8 cellular contexts compared by ENCODE assay signal in genomic region chr3:140736863-140737460, GRCh38. TPM values are rescaled to one million over a fixed set of nuclear protein-coding genes. Genes with fewer than 3 reads are reported as not detected.
DNase-seq lines count a peak whose midpoint lies in the region; ATAC-seq and TF ChIP-seq lines count a peak whose summit lies in the region.

No MANE protein-coding gene starts in this region.

- H3K27ac ChIP-seq in colonic mucosa (no peak overlapping the region), right lobe of liver (no peak overlapping the region)
- H3K27ac ChIP-seq in CD4-positive, alpha-beta T cell (ENCODE audit: low read depth, low read length): no peak overlapping the region

- H3K4me3 ChIP-seq in HAP-1 (no peak overlapping the region), colonic mucosa (no peak overlapping the region), right lobe of liver (no peak overlapping the region)

- WGBS in right lobe of liver (ENCODE audit: insufficient coverage, low coverage, low lambda C conversion rate, missing lambda C conversion rate): 38% methylated on average over 4 of the region's 5 CpGs

- H3K9me3 Mint-ChIP-seq in CD4-positive, alpha-beta T cell: no peaks in the 10 kb centered on the region
- H3K9me3 Mint-ChIP-seq in activated naive CD4-positive, alpha-beta T cell treated with anti-CD3 and anti-CD28 coated beads, Interleukin-2, amount 50 U/mL, for 72 hours: peaks cover 0 to 4% of the 10 kb centered on the region in 2 donors

- H3K9me3 ChIP-seq in HAP-1 (no peaks in the 10 kb centered on the region), colonic mucosa (no peaks in the 10 kb centered on the region), right lobe of liver (no peaks in the 10 kb centered on the region)
- no peaks in the 10 kb centered on the region for H3K9me3 ChIP-seq in CD4-positive, alpha-beta T cell (ENCODE audit: control insufficient read depth, low read length)

- TF ChIP-seq CTCF in colonic mucosa (IDR thresholded peaks at IDR 0.05): no peak
- TF ChIP-seq CTCF in right lobe of liver (IDR thresholded peaks at IDR 0.05): peak; percentile 51 to 70 (median 60)
- no peak for TF ChIP-seq CTCF in CD4-positive, alpha-beta T cell (IDR thresholded peaks at IDR 0.05)

- CTCF ChIA-PET in CD4-positive, alpha-beta T cell (lab: Charles Lee): no interaction called here

- no peak overlapping the region for H3K27ac Mint-ChIP-seq in CD4-positive, alpha-beta T cell
- no peak overlapping the region for H3K27ac Mint-ChIP-seq in activated naive CD4-positive, alpha-beta T cell treated with anti-CD3 and anti-CD28 coated beads, Interleukin-2, amount 50 U/mL, for 72 hours

- no peaks in the 10 kb centered on the region for H3K4me1 Mint-ChIP-seq in CD4-positive, alpha-beta T cell (ENCODE audit: low read depth)

- in situ Hi-C loops in HAP-1 (cut with MboI; ENCODE audit: low sequenced_read_pairs): loop anchor here (25.0 kb wide), 2 partner anchors 600 to 800 kb away; partner anchors contain the start of gene CLSTN2

- H3K4me1 ChIP-seq in HAP-1: no peaks in the 10 kb centered on the region
- H3K4me1 ChIP-seq in colonic mucosa: no peaks in the 10 kb centered on the region
- no peaks in the 10 kb centered on the region for H3K4me1 ChIP-seq in right lobe of liver

- POLR2A ChIA-PET in CD4-positive, alpha-beta T cell (lab: Charles Lee): no interaction called here

- H3K36me3 ChIP-seq in HAP-1 (replicated peaks) (no peaks in the 10 kb centered on the region), colonic mucosa (no peaks in the 10 kb centered on the region), right lobe of liver (no peaks in the 10 kb centered on the region)

- no peak overlapping the region for H3K4me3 Mint-ChIP-seq in CD4-positive, alpha-beta T cell

- intact Hi-C loops in colonic mucosa (cut with DNase I): no loop called here
- intact Hi-C loops in right lobe of liver (cut with DNase I): no loop called here
- intact Hi-C loops in CD4-positive, alpha-beta T cell (cut with DNase I, micrococcal nuclease): no loop called here

- DNase-seq in DMS 273 (lab: John Stamatoyannopoulos, UW; ENCODE audit: unreplicated experiment): peak; percentile 82
- peak; percentile 46 to 68 for DNase-seq in HAP-1 (ENCODE audit: low spot score in 2 of 2)
- DNase-seq in NCI-H526 treated with DMSO at 0.1 percent for 48 hours (lab: John Stamatoyannopoulos, UW): peak; percentile 29
- peak; percentile 21 for DNase-seq in colonic mucosa
- DNase-seq in right lobe of liver: peak; percentile 35 to 63 (median 47)
- DNase-seq in CD4-positive, alpha-beta T cell: no peak
- no peak for DNase-seq in activated naive CD4-positive, alpha-beta T cell treated with anti-CD3 and anti-CD28 coated beads, Interleukin-2, amount 50 U/mL, for 72 hours (ENCODE audit: low spot score in 2 of 2)

- H3K36me3 Mint-ChIP-seq in CD4-positive, alpha-beta T cell (ENCODE audit: low read depth): no peaks in the 10 kb centered on the region
- H3K36me3 Mint-ChIP-seq in activated naive CD4-positive, alpha-beta T cell treated with anti-CD3 and anti-CD28 coated beads, Interleukin-2, amount 50 U/mL, for 72 hours: no peaks in the 10 kb centered on the region

- ATAC-seq in right lobe of liver (peak; percentile 75 to 88 (median 82)), HG02885 (IDR thresholded peaks at IDR 0.05; ENCODE audit: poor library complexity, unreplicated experiment) (no peak)
- no peak for ATAC-seq in CD4-positive, alpha-beta T cell (ENCODE audit: poor library complexity)
- no peak for ATAC-seq in activated naive CD4-positive, alpha-beta T cell treated with anti-CD3 and anti-CD28 coated beads, Interleukin-2, amount 50 U/mL, for 72 hours

- no peak for TF ChIP-seq POLR2A in right lobe of liver (IDR thresholded peaks at IDR 0.05)

- H3K27me3 ChIP-seq in HAP-1 (ENCODE audit: low read depth): no peaks in the 10 kb centered on the region
- no peaks in the 10 kb centered on the region for H3K27me3 ChIP-seq in colonic mucosa
- H3K27me3 ChIP-seq in right lobe of liver: no peaks in the 10 kb centered on the region
- H3K27me3 ChIP-seq in CD4-positive, alpha-beta T cell (ENCODE audit: control insufficient read depth, insufficient read depth, low read length): no peaks in the 10 kb centered on the region

- H3K9ac ChIP-seq in colonic mucosa (ENCODE audit: low read depth in 2 of 2, low read length in 2 of 2): no peak overlapping the region

- H3K27me3 Mint-ChIP-seq in CD4-positive, alpha-beta T cell: peaks cover 11% of the 10 kb centered on the region

RNA-seq across cellular contexts. Expression of gene TRIM42, which starts 59.1 kb away (rescaled TPM):
- total RNA-seq in colonic mucosa (not detected), right lobe of liver (not detected)
- total RNA-seq in CD4-positive, alpha-beta T cell: not detected
- not detected for total RNA-seq in activated naive CD4-positive, alpha-beta T cell treated with anti-CD3 and anti-CD28 coated beads, Interleukin-2, amount 50 U/mL, for 72 hours

Comparison
In these comparisons a context has a peak if more than half of its experiments do, and no peak if none do; other contexts are left out.
1. DNase-seq: peak in DMS 273 (single experiment), HAP-1 (2 of 2), NCI-H526 treated with DMSO at 0.1 percent for 48 hours (single experiment), colonic mucosa (single experiment) and right lobe of liver (3 of 3); none in CD4-positive, alpha-beta T cell (0 of 10) and activated naive CD4-positive, alpha-beta T cell treated with anti-CD3 and anti-CD28 coated beads, Interleukin-2, amount 50 U/mL, for 72 hours (0 of 2).
2. CTCF ChIP-seq: peak in right lobe of liver (4 of 4); none in colonic mucosa (single experiment) and CD4-positive, alpha-beta T cell (single experiment).
3. ATAC-seq: peak in right lobe of liver (4 of 4); none in CD4-positive, alpha-beta T cell (single experiment), activated naive CD4-positive, alpha-beta T cell treated with anti-CD3 and anti-CD28 coated beads, Interleukin-2, amount 50 U/mL, for 72 hours (0 of 2) and HG02885 (single experiment).